27 cellular contexts compared by ENCODE assay signal in genomic region chr4:112176596-112176995, GRCh38. TPM values are rescaled to one million over a fixed set of nuclear protein-coding genes. Genes with fewer than 3 reads are reported as not detected.
DNase-seq lines count a peak whose midpoint lies in the region; ATAC-seq, FAIRE-seq and TF ChIP-seq lines count a peak whose summit lies in the region.
"Had no signal": no experiment of that assay in that cellular context is flagged by ENCODE, and none has a peak within 500 bp of the region (broad histone marks: within the 10 kb centered on the region; RNA-seq: fewer than 3 reads in every experiment).

No MANE protein-coding gene starts in this region.

- TF ChIP-seq POLR2A in GM12891 (IDR thresholded peaks at IDR 0.05; ENCODE audit: low read depth, low read length): no peak

- H3K4me3 Mint-ChIP-seq in activated naive CD8-positive, alpha-beta T cell treated with anti-CD3 and anti-CD28 coated beads, Interleukin-2, amount 10 ng/mL, durations not matched to agents 7 days and 5 days: peak overlapping the region; percentile 25
- H3K4me3 Mint-ChIP-seq: activated CD4-positive, alpha-beta memory T cell treated with anti-CD3 and anti-CD28 coated beads, Interleukin-2, amount 10 ng/mL, durations not matched to agents 7 days and 5 days; activated naive CD4-positive, alpha-beta T cell treated with anti-CD3 and anti-CD28 coated beads for 36 hours; effector memory CD8-positive, alpha-beta T cell had no signal

- ATAC-seq in GM21423 (IDR thresholded peaks at IDR 0.05; ENCODE audit: unreplicated experiment) (peak; percentile 63), HG03135 (IDR thresholded peaks at IDR 0.05; ENCODE audit: unreplicated experiment) (peak; percentile 42), HG02981 (IDR thresholded peaks at IDR 0.05; ENCODE audit: unreplicated experiment) (no peak)
- peak; percentile 72 for ATAC-seq in activated naive CD8-positive, alpha-beta T cell treated with anti-CD3 and anti-CD28 coated beads, Interleukin-2, amount 10 ng/mL, durations not matched to agents 7 days and 5 days (ENCODE audit: low read depth)
- ATAC-seq: activated CD4-positive, CD25-positive, alpha-beta regulatory T cell treated with anti-CD3 and anti-CD28 coated beads, Interleukin-2, amount 50 U/mL, for 24 hours; effector memory CD8-positive, alpha-beta T cell; naive thymus-derived CD4-positive, alpha-beta T cell had no signal

- DNase-seq in GM12891 (ENCODE audit: insufficient read length, low spot score) (no peak), NCI-H510A treated with DMSO at 0.1 percent for 48 hours (lab: John Stamatoyannopoulos, UW) (no peak), G401 (ENCODE audit: low spot score) (no peak), NCI-H146 treated with DMSO at 0.1 percent for 48 hours (lab: John Stamatoyannopoulos, UW; ENCODE audit: unreplicated experiment) (no peak)
- DNase-seq in activated naive CD8-positive, alpha-beta T cell treated with anti-CD3 and anti-CD28 coated beads, Interleukin-2, amount 10 ng/mL, durations not matched to agents 7 days and 5 days: no peak
- DNase-seq: activated CD4-positive, alpha-beta memory T cell treated with anti-CD3 and anti-CD28 coated beads, Interleukin-2, amount 10 ng/mL, durations not matched to agents 7 days and 5 days; activated naive CD4-positive, alpha-beta T cell treated with anti-CD3 and anti-CD28 coated beads for 36 hours; CD4-positive, alpha-beta memory T cell; effector memory CD8-positive, alpha-beta T cell; GOT3; midbrain; naive thymus-derived CD4-positive, alpha-beta T cell; NCI-H1417 treated with DMSO at 0.1 percent for 48 hours; NCI-H2081 treated with DMSO at 0.1 percent for 48 hours; NCI-H226; nucleus accumbens; psoas muscle; stimulated activated CD4-positive, alpha-beta T cell treated with anti-CD3 and anti-CD28 coated beads, Interleukin-4, amount 100 ng/mL, for 4 hours; stimulated activated naive CD4-positive, alpha-beta T cell; T-helper 1 cell had no signal

- peaks cover 17% of the 10 kb centered on the region for H3K36me3 Mint-ChIP-seq in activated naive CD8-positive, alpha-beta T cell treated with anti-CD3 and anti-CD28 coated beads, Interleukin-2, amount 10 ng/mL, durations not matched to agents 7 days and 5 days

- no peaks in the 10 kb centered on the region for H3K9me3 Mint-ChIP-seq in activated naive CD8-positive, alpha-beta T cell treated with anti-CD3 and anti-CD28 coated beads, Interleukin-2, amount 10 ng/mL, durations not matched to agents 7 days and 5 days
- H3K9me3 Mint-ChIP-seq: activated CD4-positive, alpha-beta memory T cell treated with anti-CD3 and anti-CD28 coated beads, Interleukin-2, amount 10 ng/mL, durations not matched to agents 7 days and 5 days; effector memory CD8-positive, alpha-beta T cell; naive thymus-derived CD4-positive, alpha-beta T cell had no signal

- FAIRE-seq in GM12891 (lab: Jason Lieb, UNC): peak; percentile 9
- FAIRE-seq: GM18507, keratinocyte, TTC549 had no signal

- H3K27me3 Mint-ChIP-seq in activated naive CD8-positive, alpha-beta T cell treated with anti-CD3 and anti-CD28 coated beads, Interleukin-2, amount 10 ng/mL, durations not matched to agents 7 days and 5 days: no peaks in the 10 kb centered on the region
- H3K27me3 Mint-ChIP-seq: activated CD4-positive, alpha-beta memory T cell treated with anti-CD3 and anti-CD28 coated beads, Interleukin-2, amount 10 ng/mL, durations not matched to agents 7 days and 5 days; CD4-positive, alpha-beta memory T cell; effector memory CD8-positive, alpha-beta T cell; naive thymus-derived CD4-positive, alpha-beta T cell had no signal

- no peak overlapping the region for H3K27ac Mint-ChIP-seq in activated naive CD8-positive, alpha-beta T cell treated with anti-CD3 and anti-CD28 coated beads, Interleukin-2, amount 10 ng/mL, durations not matched to agents 7 days and 5 days
- H3K27ac Mint-ChIP-seq: activated CD4-positive, alpha-beta memory T cell treated with anti-CD3 and anti-CD28 coated beads, Interleukin-2, amount 10 ng/mL, durations not matched to agents 7 days and 5 days; activated naive CD4-positive, alpha-beta T cell treated with anti-CD3 and anti-CD28 coated beads for 36 hours; effector memory CD8-positive, alpha-beta T cell had no signal

- peaks cover 23% of the 10 kb centered on the region for H3K4me1 Mint-ChIP-seq in activated naive CD8-positive, alpha-beta T cell treated with anti-CD3 and anti-CD28 coated beads, Interleukin-2, amount 10 ng/mL, durations not matched to agents 7 days and 5 days

- in situ Hi-C loops in G401 (cut with HindIII; ENCODE audit: low sequenced_read_pairs): no loop called here

- POLR2A ChIA-PET in activated naive CD8-positive, alpha-beta T cell treated with anti-CD3 and anti-CD28 coated beads, Interleukin-2, amount 10 ng/mL, durations not matched to agents 7 days and 5 days (lab: Charles Lee): no interaction called here

TF ChIP-seq in GM12891, 5 proteins besides CTCF, POLR2A, EP300 and RAD21:
- TF ChIP-seq POU2F2 (IDR thresholded peaks at IDR 0.05; ENCODE audit: low read depth, low read length) (no peak), SPI1 (IDR thresholded peaks at IDR 0.05; ENCODE audit: low read depth, low read length) (no peak), PAX5 (IDR thresholded peaks at IDR 0.05; ENCODE audit: insufficient read depth, low read length, severe bottlenecking) (no peak), TAF1 (IDR thresholded peaks at IDR 0.05; ENCODE audit: low read depth, low read length) (no peak), POLR2AphosphoS5 (IDR thresholded peaks at IDR 0.05; ENCODE audit: low read depth, low read length) (no peak)

RNA-seq across cellular contexts. Expression of gene FAM241A, which starts 31.3 kb away (rescaled TPM):
- polyA plus RNA-seq in GM12891 (2012; ENCODE audit: low read depth, missing spikeins): 2.5 TPM
- 1 to 10 TPM; 1.9 to 2.0 TPM for total RNA-seq in activated naive CD8-positive, alpha-beta T cell treated with anti-CD3 and anti-CD28 coated beads, Interleukin-2, amount 10 ng/mL, durations not matched to agents 7 days and 5 days
- 0.12 and 0.37 TPM in 2 replicates for total RNA-seq in G401 (2014; rRNA removed; shearing (Covaris generic))

RNA-seq across cellular contexts. Expression of gene AP1AR, which starts 55.0 kb away (rescaled TPM):
- 7.2 TPM for polyA plus RNA-seq in GM12891 (2012; ENCODE audit: low read depth, missing spikeins)
- 10 to 100 TPM; 14.3 to 18.2 TPM for total RNA-seq in activated naive CD8-positive, alpha-beta T cell treated with anti-CD3 and anti-CD28 coated beads, Interleukin-2, amount 10 ng/mL, durations not matched to agents 7 days and 5 days
- 25.0 and 34.6 TPM in 2 replicates for total RNA-seq in G401 (2014; rRNA removed; shearing (Covaris generic))
